ENCODE assay signal across 8 cellular contexts in genomic region chr1:28437924-28438699, GRCh38.
DNase-seq lines count a peak whose midpoint lies in the region; ATAC-seq and TF ChIP-seq lines count a peak whose summit lies in the region.

No MANE protein-coding gene starts in this region.

- peaks cover 25% of the 10 kb centered on the region for H3K4me1 Mint-ChIP-seq in activated CD4-positive, alpha-beta T cell treated with anti-CD3 and anti-CD28 coated beads, Interleukin-2, amount 10 ng/mL, durations not matched to agents 7 days and 5 days
- peaks cover 23% of the 10 kb centered on the region for H3K4me1 Mint-ChIP-seq in activated CD8-positive, alpha-beta T cell treated with anti-CD3 and anti-CD28 coated beads, Interleukin-2, amount 10 ng/mL, durations not matched to agents 7 days and 5 days (ENCODE audit: low read depth)
- peaks cover 3% of the 10 kb centered on the region for H3K4me1 Mint-ChIP-seq in glutamatergic neuron (ENCODE audit: low read depth, unreplicated experiment)
- H3K4me1 Mint-ChIP-seq in osteocyte (ENCODE audit: unreplicated experiment), result peaks cover 38% of the 10 kb centered on the region

- no peaks in the 10 kb centered on the region for H3K27me3 Mint-ChIP-seq in activated CD4-positive, alpha-beta T cell treated with anti-CD3 and anti-CD28 coated beads, Interleukin-2, amount 10 ng/mL, durations not matched to agents 7 days and 5 days
- no peaks in the 10 kb centered on the region for H3K27me3 Mint-ChIP-seq in activated CD8-positive, alpha-beta T cell treated with anti-CD3 and anti-CD28 coated beads, Interleukin-2, amount 10 ng/mL, durations not matched to agents 7 days and 5 days (ENCODE audit: low read depth)
- H3K27me3 Mint-ChIP-seq in glutamatergic neuron (ENCODE audit: unreplicated experiment) (peaks cover 2% of the 10 kb centered on the region), osteocyte (ENCODE audit: unreplicated experiment) (no peaks in the 10 kb centered on the region)

- ATAC-seq in activated CD8-positive, alpha-beta T cell treated with anti-CD3 and anti-CD28 coated beads, Interleukin-2, amount 10 ng/mL, durations not matched to agents 7 days and 5 days, result peak; percentile 53
- ATAC-seq in HG03520 (IDR thresholded peaks at IDR 0.05; ENCODE audit: unreplicated experiment), result no peak

- CTCF ChIA-PET in activated CD4-positive, alpha-beta T cell treated with anti-CD3 and anti-CD28 coated beads, Interleukin-2, amount 10 ng/mL, durations not matched to agents 7 days and 5 days (lab: Charles Lee), result interaction anchor here (0.6 kb wide), 2 partner anchors 34 to 108 kb away, joined by 3 to 4 read pairs; no protein-coding TSS in a partner anchor
- CTCF ChIA-PET in activated CD8-positive, alpha-beta T cell treated with anti-CD3 and anti-CD28 coated beads, Interleukin-2, amount 10 ng/mL, durations not matched to agents 7 days and 5 days (lab: Charles Lee), result interaction anchor here (0.7 to 1.1 kb wide), 4 partner anchors 10 to 190 kb away, joined by 3 read pairs; no protein-coding TSS in a partner anchor

- peak overlapping the region; percentile 48 for H3K27ac Mint-ChIP-seq in activated CD4-positive, alpha-beta T cell treated with anti-CD3 and anti-CD28 coated beads, Interleukin-2, amount 10 ng/mL, durations not matched to agents 7 days and 5 days
- H3K27ac Mint-ChIP-seq in activated CD8-positive, alpha-beta T cell treated with anti-CD3 and anti-CD28 coated beads, Interleukin-2, amount 10 ng/mL, durations not matched to agents 7 days and 5 days, result peak overlapping the region; percentile 48
- H3K27ac Mint-ChIP-seq in glutamatergic neuron (ENCODE audit: unreplicated experiment), result peak overlapping the region; percentile 44
- peak overlapping the region; percentile 94 for H3K27ac Mint-ChIP-seq in osteocyte (ENCODE audit: unreplicated experiment)

- TF ChIP-seq CTCF in glutamatergic neuron (IDR thresholded peaks at IDR 0.05; ENCODE audit: partially characterized antibody, unreplicated experiment) (no peak), osteocyte (IDR thresholded peaks at IDR 0.05) (no peak)

- H3K4me3 Mint-ChIP-seq in activated CD4-positive, alpha-beta T cell treated with anti-CD3 and anti-CD28 coated beads, Interleukin-2, amount 10 ng/mL, durations not matched to agents 7 days and 5 days, result peak overlapping the region; percentile 18
- H3K4me3 Mint-ChIP-seq in activated CD8-positive, alpha-beta T cell treated with anti-CD3 and anti-CD28 coated beads, Interleukin-2, amount 10 ng/mL, durations not matched to agents 7 days and 5 days, result peak overlapping the region; percentile 56
- no peak overlapping the region for H3K4me3 Mint-ChIP-seq in glutamatergic neuron (ENCODE audit: unreplicated experiment)
- H3K4me3 Mint-ChIP-seq in osteocyte (ENCODE audit: unreplicated experiment), result peak overlapping the region; percentile 68

- no peaks in the 10 kb centered on the region for H3K9me3 Mint-ChIP-seq in activated CD4-positive, alpha-beta T cell treated with anti-CD3 and anti-CD28 coated beads, Interleukin-2, amount 10 ng/mL, durations not matched to agents 7 days and 5 days
- H3K9me3 Mint-ChIP-seq in activated CD8-positive, alpha-beta T cell treated with anti-CD3 and anti-CD28 coated beads, Interleukin-2, amount 10 ng/mL, durations not matched to agents 7 days and 5 days (ENCODE audit: insufficient read depth), result no peaks in the 10 kb centered on the region
- peaks cover 1% of the 10 kb centered on the region for H3K9me3 Mint-ChIP-seq in glutamatergic neuron (ENCODE audit: unreplicated experiment)
- no peaks in the 10 kb centered on the region for H3K9me3 Mint-ChIP-seq in osteocyte (ENCODE audit: unreplicated experiment)

- H3K36me3 Mint-ChIP-seq in activated CD4-positive, alpha-beta T cell treated with anti-CD3 and anti-CD28 coated beads, Interleukin-2, amount 10 ng/mL, durations not matched to agents 7 days and 5 days (ENCODE audit: low read depth), result peaks cover 7% of the 10 kb centered on the region
- H3K36me3 Mint-ChIP-seq in activated CD8-positive, alpha-beta T cell treated with anti-CD3 and anti-CD28 coated beads, Interleukin-2, amount 10 ng/mL, durations not matched to agents 7 days and 5 days (ENCODE audit: low read depth), result peaks cover 3% of the 10 kb centered on the region
- no peaks in the 10 kb centered on the region for H3K36me3 Mint-ChIP-seq in glutamatergic neuron (ENCODE audit: unreplicated experiment)
- no peaks in the 10 kb centered on the region for H3K36me3 Mint-ChIP-seq in osteocyte (ENCODE audit: unreplicated experiment)

- POLR2A ChIA-PET in activated CD4-positive, alpha-beta T cell treated with anti-CD3 and anti-CD28 coated beads, Interleukin-2, amount 10 ng/mL, durations not matched to agents 7 days and 5 days (lab: Charles Lee), result no interaction called here
- POLR2A ChIA-PET in activated CD8-positive, alpha-beta T cell treated with anti-CD3 and anti-CD28 coated beads, Interleukin-2, amount 10 ng/mL, durations not matched to agents 7 days and 5 days (lab: Charles Lee), result interaction anchor here (0.6 kb wide), 1 partner anchor 127 kb away, joined by 3 read pairs; no protein-coding TSS in a partner anchor

- DNase-seq in activated CD4-positive, alpha-beta T cell treated with anti-CD3 and anti-CD28 coated beads, Interleukin-2, amount 10 ng/mL, durations not matched to agents 7 days and 5 days, result peak; percentile 9
- no peak for DNase-seq in activated CD4-positive, alpha-beta T cell treated with anti-CD3 and anti-CD28 coated beads, Interleukin-2, amount 50 U/mL, for 4 hours
- DNase-seq in LoVo (ENCODE audit: low spot score) (peak; percentile 91), glutamatergic neuron (no peak), osteocyte (ENCODE audit: extremely low spot score, unreplicated experiment) (peak; percentile 93), NCI-H2171 (lab: John Stamatoyannopoulos, UW) (no peak)
- DNase-seq in activated CD8-positive, alpha-beta T cell treated with anti-CD3 and anti-CD28 coated beads, Interleukin-2, amount 10 ng/mL, durations not matched to agents 7 days and 5 days, result peak; percentile 26

Comparison
In these comparisons a context has a peak if more than half of its experiments do, and no peak if none do; other contexts are left out.
1. DNase-seq: peak in activated CD4-positive, alpha-beta T cell treated with anti-CD3 and anti-CD28 coated beads, Interleukin-2, amount 10 ng/mL, durations not matched to agents 7 days and 5 days (single experiment), LoVo (single experiment), activated CD8-positive, alpha-beta T cell treated with anti-CD3 and anti-CD28 coated beads, Interleukin-2, amount 10 ng/mL, durations not matched to agents 7 days and 5 days (single experiment) and osteocyte (single experiment); none in activated CD4-positive, alpha-beta T cell treated with anti-CD3 and anti-CD28 coated beads, Interleukin-2, amount 50 U/mL, for 4 hours (0 of 2), glutamatergic neuron (single experiment) and NCI-H2171 (single experiment).
2. H3K27ac Mint-ChIP-seq: peak in every context shown above with its lines; median percentile 94 in osteocyte; 48 in activated CD4-positive, alpha-beta T cell treated with anti-CD3 and anti-CD28 coated beads, Interleukin-2, amount 10 ng/mL, durations not matched to agents 7 days and 5 days; 48 in activated CD8-positive, alpha-beta T cell treated with anti-CD3 and anti-CD28 coated beads, Interleukin-2, amount 10 ng/mL, durations not matched to agents 7 days and 5 days; 44 in glutamatergic neuron.